In genomic region chr1:208177656-208178055, GRCh38 we compare ENCODE assay signal across 11 cellular contexts.
A peak's percentile ranks its signal among the peaks of the same experiment; 100 is the strongest.
DNase-seq lines count a peak whose midpoint lies in the region; ATAC-seq, FAIRE-seq and TF ChIP-seq lines count a peak whose summit lies in the region.
"Had no signal": no experiment of that assay in that cellular context is flagged by ENCODE, and none has a peak within 500 bp of the region (broad histone marks: within the 10 kb centered on the region; RNA-seq: fewer than 3 reads in every experiment).

No MANE protein-coding gene starts in this region.

- 27% methylated on average over 3 of the region's 3 CpGs for WGBS in A549 (ENCODE audit: missing lambda C conversion rate)
- WGBS in endodermal cell (ENCODE audit: insufficient coverage in 1 of 2, insufficient read length in 1 of 2), 2 experiments: 17 to 49% methylated on average over 2 to 3 of the region's 3 CpGs
- 49 to 50% methylated on average over 3 of the region's 3 CpGs for WGBS in lower leg skin, 2 donors

- FAIRE-seq in A549 (lab: Jason Lieb, UNC): no peak
- FAIRE-seq: kidney had no signal

- peak overlapping the region; percentile 71 for H3K27ac Mint-ChIP-seq in endodermal cell

- peak overlapping the region; percentile 47 to 52; a peak in 2 of 6 replicates for H3K27ac ChIP-seq in A549
- no peak overlapping the region for H3K27ac ChIP-seq in endodermal cell (ENCODE audit: low read depth, low read length)

- H3K36me3 Mint-ChIP-seq in endodermal cell (ENCODE audit: low read depth): peaks cover 24% of the 10 kb centered on the region

- DNase-seq in A549 (ENCODE audit: low read depth in 1 of 2, low spot score in 1 of 2) (no peak), LoVo (ENCODE audit: low spot score) (peak; percentile 22), endodermal cell (peak; percentile 74), lower leg skin (ENCODE audit: low spot score in 2 of 2) (no peak), HK-2 (ENCODE audit: unreplicated experiment) (no peak)
- DNase-seq in effector CD8-positive, alpha-beta T cell (lab: John Stamatoyannopoulos, UW): no peak
- DNase-seq: kidney; stimulated activated CD4-positive, alpha-beta T cell treated with anti-CD3 and anti-CD28 coated beads, Interleukin-2, amount 100 ng/mL, for 24 hours had no signal

- H3K4me3 ChIP-seq in A549 (no peak overlapping the region), endodermal cell (ENCODE audit: low read length) (no peak overlapping the region), lower leg skin (ENCODE audit: low read depth, poor library complexity, severe bottlenecking) (no peak overlapping the region)

- ATAC-seq in A549: peak in 1 of 2 experiments; percentile 7; a peak in 1 of 6 replicates
- ATAC-seq in GM21526 (IDR thresholded peaks at IDR 0.05; ENCODE audit: low FRiP score, unreplicated experiment): peak; percentile 82
- no peak for ATAC-seq in HG02973 (IDR thresholded peaks at IDR 0.05; ENCODE audit: unreplicated experiment)
- ATAC-seq: activated CD4-positive, CD25-positive, alpha-beta regulatory T cell treated with anti-CD3 and anti-CD28 coated beads, Interleukin-2, amount 50 U/mL, for 24 hours had no signal

- CTCF ChIA-PET in A549 (lab: Yijun Ruan, JAX): interaction anchor here (1.0 to 2.1 kb wide), 4 partner anchors 50 to 75 kb away, joined by 3 to 9 read pairs (median 6); partner anchors contain the start of gene PLXNA2

- H3K4me1 Mint-ChIP-seq in endodermal cell: peaks cover 69% of the 10 kb centered on the region

- H3K27me3 ChIP-seq in endodermal cell (ENCODE audit: control insufficient read depth, insufficient read depth, low read length, poor library complexity, severe bottlenecking): no peaks in the 10 kb centered on the region

- no peak overlapping the region for H3K9ac ChIP-seq in endodermal cell (ENCODE audit: extremely low read depth, low read length, poor library complexity, severe bottlenecking)

- TF ChIP-seq EP300 in A549 (IDR thresholded peaks at IDR 0.05): no peak

- H3K4me2 ChIP-seq in A549: peak overlapping the region; percentile 59

- no peak for TF ChIP-seq POLR2A in A549 (IDR thresholded peaks at IDR 0.05; ENCODE audit: low read length)
- no peak for TF ChIP-seq POLR2A in lower leg skin (IDR thresholded peaks at IDR 0.05)

- H3K27me3 Mint-ChIP-seq in endodermal cell (ENCODE audit: insufficient read depth): no peaks in the 10 kb centered on the region

- intact Hi-C loops in lower leg skin (cut with DNase I; ENCODE audit: low total_unique reads): no loop called here

- peaks cover 91% of the 10 kb centered on the region for H3K36me3 ChIP-seq in endodermal cell (ENCODE audit: control insufficient read depth, insufficient read depth, low read length)

- H3K9me3 ChIP-seq in A549 (no peaks in the 10 kb centered on the region), endodermal cell (ENCODE audit: control insufficient read depth, low read length) (no peaks in the 10 kb centered on the region)

- POLR2A ChIA-PET in A549 (lab: Yijun Ruan, JAX): no interaction called here

- no peak for TF ChIP-seq CTCF in A549 (IDR thresholded peaks at IDR 0.05)
- no peak for TF ChIP-seq CTCF in endodermal cell (conservative IDR thresholded peaks at IDR 0.05)
- TF ChIP-seq CTCF in lower leg skin (IDR thresholded peaks at IDR 0.05): no peak

- no peak overlapping the region for H3K4me3 Mint-ChIP-seq in endodermal cell

- H3K4me1 ChIP-seq in A549: peaks cover 68% of the 10 kb centered on the region
- H3K4me1 ChIP-seq in endodermal cell (ENCODE audit: control insufficient read depth, insufficient read depth, low read length): peaks cover 32% of the 10 kb centered on the region

- no peak for TF ChIP-seq RAD21 in A549 (conservative IDR thresholded peaks at IDR 0.05 in 1 of 2, IDR thresholded peaks at IDR 0.05 in 1 of 2)

- H3K9me3 Mint-ChIP-seq in endodermal cell: no peaks in the 10 kb centered on the region

TF ChIP-seq in A549, 52 proteins besides CTCF, POLR2A, EP300 and RAD21:
- TF ChIP-seq TP53 (CRISPR knock-in tag; IDR thresholded peaks at IDR 0.05): no peak

Comparison
In these comparisons a context has a peak if more than half of its experiments do, and no peak if none do; other contexts are left out.
1. DNase-seq: peak in LoVo (single experiment) and endodermal cell (single experiment); none in A549 (0 of 2), effector CD8-positive, alpha-beta T cell (single experiment), lower leg skin (0 of 2) and HK-2 (single experiment).